Comparison of ENCODE assay signal across 1 cellular context in genomic region chr11:22625448-22626287, GRCh38.
A peak's percentile ranks its signal among the peaks of the same experiment; 100 is the strongest.
TF ChIP-seq lines count a peak whose summit lies in the region.

Gene FANCF (minus strand): TSS chr11:22625823. CDS start chr11:22625810, 13 bp downstream.

TF ChIP-seq in GM12878, 131 proteins besides CTCF, POLR2A, EP300 and RAD21 (continued from another document):
- TF ChIP-seq HSF1 (IDR thresholded peaks at IDR 0.05; ENCODE audit: low read depth, low read length) (no peak), ZBTB11 (CRISPR knock-in tag; IDR thresholded peaks at IDR 0.05) (no peak), RCOR1 (conservative IDR thresholded peaks at IDR 0.05; ENCODE audit: low read depth, low read length) (0 out of 2 replicates have a peak, but pooled peaks have one; percentile 23), SMAD5 (IDR thresholded peaks at IDR 0.05; ENCODE audit: low read depth) (peak; percentile 25; the same call in 1 of the 2 replicates), NFYA (IDR thresholded peaks at IDR 0.05; ENCODE audit: borderline replicate concordance, low read depth, low read length) (peak; percentile 100), SKIL (IDR thresholded peaks at IDR 0.05; ENCODE audit: low read depth, poor library complexity, severe bottlenecking) (peak; percentile 61), TCF7 (IDR thresholded peaks at IDR 0.05; ENCODE audit: borderline replicate concordance) (no peak), ATF7 (IDR thresholded peaks at IDR 0.05; ENCODE audit: low read depth) (peak; percentile 68), CREB1 (IDR thresholded peaks at IDR 0.05; ENCODE audit: low read depth) (peak; percentile 90)
- TF ChIP-seq, protein P1, sequence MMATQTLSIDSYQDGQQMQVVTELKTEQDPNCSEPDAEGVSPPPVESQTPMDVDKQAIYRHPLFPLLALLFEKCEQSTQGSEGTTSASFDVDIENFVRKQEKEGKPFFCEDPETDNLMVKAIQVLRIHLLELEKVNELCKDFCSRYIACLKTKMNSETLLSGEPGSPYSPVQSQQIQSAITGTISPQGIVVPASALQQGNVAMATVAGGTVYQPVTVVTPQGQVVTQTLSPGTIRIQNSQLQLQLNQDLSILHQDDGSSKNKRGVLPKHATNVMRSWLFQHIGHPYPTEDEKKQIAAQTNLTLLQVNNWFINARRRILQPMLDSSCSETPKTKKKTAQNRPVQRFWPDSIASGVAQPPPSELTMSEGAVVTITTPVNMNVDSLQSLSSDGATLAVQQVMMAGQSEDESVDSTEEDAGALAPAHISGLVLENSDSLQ (IDR thresholded peaks at IDR 0.05), result peak; percentile 100
- TF ChIP-seq, protein P2, sequence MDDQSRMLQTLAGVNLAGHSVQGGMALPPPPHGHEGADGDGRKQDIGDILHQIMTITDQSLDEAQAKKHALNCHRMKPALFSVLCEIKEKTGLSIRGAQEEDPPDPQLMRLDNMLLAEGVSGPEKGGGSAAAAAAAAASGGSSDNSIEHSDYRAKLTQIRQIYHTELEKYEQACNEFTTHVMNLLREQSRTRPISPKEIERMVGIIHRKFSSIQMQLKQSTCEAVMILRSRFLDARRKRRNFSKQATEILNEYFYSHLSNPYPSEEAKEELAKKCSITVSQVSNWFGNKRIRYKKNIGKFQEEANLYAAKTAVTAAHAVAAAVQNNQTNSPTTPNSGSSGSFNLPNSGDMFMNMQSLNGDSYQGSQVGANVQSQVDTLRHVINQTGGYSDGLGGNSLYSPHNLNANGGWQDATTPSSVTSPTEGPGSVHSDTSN (IDR thresholded peaks at IDR 0.05; ENCODE audit: insufficient replicate concordance, low read depth, low read length), result peak; percentile 99
TF ChIP-seq in GM12878: peak in this region for 53.
